37 cellular contexts compared by ENCODE assay signal in the genomic region with DNA sequence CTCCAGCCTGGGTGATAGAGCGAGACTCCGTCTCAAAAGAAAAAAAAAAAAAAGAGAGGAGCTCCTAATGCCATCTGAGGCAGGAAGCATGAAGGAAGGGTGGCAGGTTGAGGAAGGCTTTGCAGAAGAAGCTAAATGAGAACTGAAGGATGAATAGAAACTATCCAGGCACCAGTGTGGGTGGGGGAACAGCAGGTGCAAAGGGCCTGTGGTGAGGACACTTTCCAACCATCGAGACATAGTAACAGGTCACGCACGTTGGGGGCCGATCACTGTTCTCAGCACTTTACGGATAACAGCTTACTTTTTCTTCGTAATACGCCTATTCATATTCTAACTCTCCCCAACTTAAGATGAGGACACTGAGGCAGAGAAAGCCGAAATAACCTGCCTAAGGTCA. TPM values are rescaled to one million over a fixed set of nuclear protein-coding genes. Genes with fewer than 3 reads are reported as not detected.
"Had no signal": no experiment of that assay in that cellular context is flagged by ENCODE, and none has a peak within 500 bp of the region (broad histone marks: within the 10 kb centered on the region; RNA-seq: fewer than 3 reads in every experiment).

No MANE protein-coding gene starts in this region.

- H3K4me1 ChIP-seq: adrenal gland, body of pancreas, breast epithelium had no signal

- DNase-seq: activated B cell treated with CpG ODN at 0.5 μM for 24 hours; activated CD4-positive, alpha-beta memory T cell treated with anti-CD3 and anti-CD28 coated beads for 36 hours; activated CD4-positive, alpha-beta T cell treated with anti-CD3 and anti-CD28 coated beads for 4 hours; activated CD4-positive, alpha-beta T cell treated with anti-CD3 and anti-CD28 coated beads, Interleukin-2, amount 10 ng/mL, durations not matched to agents 24 days and 14 days; activated CD4-positive, alpha-beta T cell treated with anti-CD3 and anti-CD28 coated beads, Interleukin-2, amount 50 U/mL, for 1 hour; activated CD4-positive, alpha-beta T cell treated with anti-CD3 and anti-CD28 coated beads, Interleukin-2, amount 50 U/mL, for 4 hours; activated CD4-positive, CD25-positive, alpha-beta regulatory T cell treated with anti-CD3 and anti-CD28 coated beads, Interleukin-2, amount 50 U/mL, for 72 hours; activated CD8-positive, alpha-beta memory T cell treated with anti-CD3 and anti-CD28 coated beads, Interleukin-2, amount 50 U/mL, for 4 hours; activated CD8-positive, alpha-beta T cell treated with anti-CD3 and anti-CD28 coated beads for 36 hours; activated effector memory CD4-positive, alpha-beta T cell treated with anti-CD3 and anti-CD28 coated beads, Interleukin-2, amount 50 U/mL, for 16 hours; activated gamma-delta T cell treated with Interleukin-2 at 50 U/mL for 16 hours; activated naive CD4-positive, alpha-beta T cell; activated naive CD4-positive, alpha-beta T cell treated with anti-CD3 and anti-CD28 coated beads for 36 hours; activated naive CD4-positive, alpha-beta T cell treated with anti-CD3 and anti-CD28 coated beads, Interleukin-2, amount 50 U/mL, for 16 hours; activated naive CD8-positive, alpha-beta T cell treated with anti-CD3 and anti-CD28 coated beads for 36 hours; activated T-cell treated with anti-CD3 and anti-CD28 coated beads for 4 hours; activated T-cell treated with anti-CD3 and anti-CD28 coated beads, Interleukin-2, amount 50 U/mL, for 1 hour; activated T-cell treated with anti-CD3 and anti-CD28 coated beads, Interleukin-2, amount 50 U/mL, for 4 hours; activated T-cell treated with anti-CD3 and anti-CD28 coated beads, Interleukin-2, amount 50 U/mL, for 72 hours; adrenal gland; amniotic stem cell; aorta; body of pancreas; brain microvascular endothelial cell; central memory CD4-positive, alpha-beta T cell; T-helper 1 cell; T-helper 2 cell; T-helper 9 cell had no signal

- H3K27me3 Mint-ChIP-seq: activated B cell treated with CpG ODN at 0.5 μM for 24 hours; activated CD8-positive, alpha-beta T cell treated with anti-CD3 and anti-CD28 coated beads for 36 hours; activated naive CD8-positive, alpha-beta T cell treated with anti-CD3 and anti-CD28 coated beads for 36 hours had no signal

- H3K9me3 ChIP-seq: adrenal gland, body of pancreas, breast epithelium had no signal

- FAIRE-seq: astrocyte, TTC549 had no signal

- H3K27ac ChIP-seq: adrenal gland, body of pancreas, brain microvascular endothelial cell, breast epithelium, VCaP had no signal

- H3K4me3 ChIP-seq: adrenal gland, body of pancreas, breast epithelium had no signal

- H3K4me3 Mint-ChIP-seq: activated CD4-positive, alpha-beta memory T cell treated with anti-CD3 and anti-CD28 coated beads for 36 hours; activated CD4-positive, alpha-beta T cell treated with anti-CD3 and anti-CD28 coated beads, Interleukin-2, amount 10 ng/mL, durations not matched to agents 24 days and 14 days; activated CD8-positive, alpha-beta T cell treated with anti-CD3 and anti-CD28 coated beads for 36 hours; activated naive CD4-positive, alpha-beta T cell treated with anti-CD3 and anti-CD28 coated beads for 36 hours; activated naive CD8-positive, alpha-beta T cell treated with anti-CD3 and anti-CD28 coated beads for 36 hours; activated T-cell treated with anti-CD3 and anti-CD28 coated beads, Interleukin-2, amount 50 U/mL, for 4 hours; activated T-cell treated with anti-CD3 and anti-CD28 coated beads, Interleukin-2, amount 50 U/mL, for 72 hours; activated T-helper 1 cell treated with anti-CD3 and anti-CD28 coated beads, Interleukin-12 subunit alpha, Interleukin-12 subunit beta, Interleukin-2, Interleukin-4 antibody, amounts not matched to agents 30 ng/mL and 10 ng/mL and 1 ng/mL, durations not matched to agents 14 hours and 24 hours and 36 hours; activated T-helper 17 cell treated with anti-CD3 and anti-CD28 coated beads, Interleukin-2, amount 50 U/mL, for 72 hours; T-helper 1 cell treated with Interleukin-12 subunit alpha and Interleukin-12 subunit beta and Interleukin-4 antibody, amounts not matched to agents 30 μg/mL and 1 μg/mL, for 36 hours; T-helper 2 cell treated with Interferon-gamma antibody and Interleukin-4, amounts not matched to agents 5 μg/mL and 100 μg/mL, for 36 hours had no signal

- H3K27ac Mint-ChIP-seq: activated CD4-positive, alpha-beta memory T cell treated with anti-CD3 and anti-CD28 coated beads for 36 hours; activated CD4-positive, alpha-beta T cell treated with anti-CD3 and anti-CD28 coated beads, Interleukin-2, amount 10 ng/mL, durations not matched to agents 24 days and 14 days; activated CD8-positive, alpha-beta T cell treated with anti-CD3 and anti-CD28 coated beads for 36 hours; activated naive CD4-positive, alpha-beta T cell treated with anti-CD3 and anti-CD28 coated beads for 36 hours; activated naive CD4-positive, alpha-beta T cell treated with anti-CD3 and anti-CD28 coated beads, Interleukin-2, amount 50 U/mL, for 72 hours; activated naive CD8-positive, alpha-beta T cell treated with anti-CD3 and anti-CD28 coated beads for 36 hours; activated T-cell treated with anti-CD3 and anti-CD28 coated beads, Interleukin-2, amount 50 U/mL, for 72 hours; activated T-helper 1 cell treated with anti-CD3 and anti-CD28 coated beads, Interleukin-12 subunit alpha, Interleukin-12 subunit beta, Interleukin-2, Interleukin-4 antibody, amounts not matched to agents 30 ng/mL and 10 ng/mL and 1 ng/mL, durations not matched to agents 14 hours and 24 hours and 36 hours; activated T-helper 17 cell treated with anti-CD3 and anti-CD28 coated beads, Interleukin-2, amount 50 U/mL, for 72 hours; T-helper 1 cell treated with Interleukin-12 subunit alpha and Interleukin-12 subunit beta and Interleukin-4 antibody, amounts not matched to agents 30 μg/mL and 1 μg/mL, for 36 hours; T-helper 2 cell treated with Interferon-gamma antibody and Interleukin-4, amounts not matched to agents 5 μg/mL and 100 μg/mL, for 36 hours had no signal

- H3K4me1 Mint-ChIP-seq: activated CD4-positive, alpha-beta T cell treated with anti-CD3 and anti-CD28 coated beads, Interleukin-2, amount 10 ng/mL, durations not matched to agents 24 days and 14 days; activated naive CD8-positive, alpha-beta T cell treated with anti-CD3 and anti-CD28 coated beads for 36 hours; activated T-helper 17 cell treated with anti-CD3 and anti-CD28 coated beads, Interleukin-2, amount 50 U/mL, for 72 hours had no signal

- H3K27me3 ChIP-seq: adrenal gland, body of pancreas, brain microvascular endothelial cell, breast epithelium had no signal

- H3K36me3 ChIP-seq: adrenal gland, brain microvascular endothelial cell, breast epithelium had no signal

- H3K9me3 Mint-ChIP-seq: activated CD4-positive, alpha-beta memory T cell treated with anti-CD3 and anti-CD28 coated beads for 36 hours; activated CD4-positive, alpha-beta T cell treated with anti-CD3 and anti-CD28 coated beads, Interleukin-2, amount 10 ng/mL, durations not matched to agents 24 days and 14 days; activated CD8-positive, alpha-beta T cell treated with anti-CD3 and anti-CD28 coated beads for 36 hours; activated naive CD4-positive, alpha-beta T cell treated with anti-CD3 and anti-CD28 coated beads for 36 hours; activated naive CD4-positive, alpha-beta T cell treated with anti-CD3 and anti-CD28 coated beads, Interleukin-2, amount 50 U/mL, for 72 hours; activated naive CD8-positive, alpha-beta T cell treated with anti-CD3 and anti-CD28 coated beads for 36 hours; activated T-cell treated with anti-CD3 and anti-CD28 coated beads, Interleukin-2, amount 50 U/mL, for 4 hours; activated T-cell treated with anti-CD3 and anti-CD28 coated beads, Interleukin-2, amount 50 U/mL, for 72 hours; activated T-helper 1 cell treated with anti-CD3 and anti-CD28 coated beads, Interleukin-12 subunit alpha, Interleukin-12 subunit beta, Interleukin-2, Interleukin-4 antibody, amounts not matched to agents 30 ng/mL and 10 ng/mL and 1 ng/mL, durations not matched to agents 14 hours and 24 hours and 36 hours; activated T-helper 17 cell treated with anti-CD3 and anti-CD28 coated beads, Interleukin-2, amount 50 U/mL, for 72 hours; T-helper 1 cell treated with Interleukin-12 subunit alpha and Interleukin-12 subunit beta and Interleukin-4 antibody, amounts not matched to agents 30 μg/mL and 1 μg/mL, for 36 hours; T-helper 2 cell treated with Interferon-gamma antibody and Interleukin-4, amounts not matched to agents 5 μg/mL and 100 μg/mL, for 36 hours had no signal

- H3K36me3 Mint-ChIP-seq: activated CD4-positive, alpha-beta memory T cell treated with anti-CD3 and anti-CD28 coated beads for 36 hours; activated naive CD4-positive, alpha-beta T cell treated with anti-CD3 and anti-CD28 coated beads, Interleukin-2, amount 50 U/mL, for 72 hours; activated naive CD8-positive, alpha-beta T cell treated with anti-CD3 and anti-CD28 coated beads for 36 hours had no signal

- ATAC-seq: activated CD8-positive, alpha-beta T cell treated with anti-CD3 and anti-CD28 coated beads for 36 hours; activated naive CD4-positive, alpha-beta T cell treated with anti-CD3 and anti-CD28 coated beads, Interleukin-2, amount 50 U/mL, for 72 hours; activated T-cell treated with anti-CD3 and anti-CD28 coated beads, Interleukin-2, amount 50 U/mL, for 4 hours; activated T-cell treated with anti-CD3 and anti-CD28 coated beads, Interleukin-2, amount 50 U/mL, for 72 hours; activated T-helper 17 cell treated with anti-CD3 and anti-CD28 coated beads, Interleukin-2, amount 50 U/mL, for 72 hours; body of pancreas had no signal

RNA-seq across cellular contexts. Expression of a gene that starts 58.4 kb away (rescaled TPM):
- total RNA-seq: activated B cell treated with CpG ODN at 0.5 μM for 24 hours; activated naive CD8-positive, alpha-beta T cell treated with anti-CD3 and anti-CD28 coated beads for 36 hours had no signal
